Comparison of ENCODE assay signal across 8 cellular contexts in genomic region chr6:42050011-42050896, GRCh38. TPM values are rescaled to one million over a fixed set of nuclear protein-coding genes. Genes with fewer than 3 reads are reported as not detected.
DNase-seq lines count a peak whose midpoint lies in the region; ATAC-seq and TF ChIP-seq lines count a peak whose summit lies in the region.

TSS of gene TAF8 (plus strand) at chr6:42050524. CDS start at chr6:42050542, 18 bp downstream.

- peak within 1 kb of the TSS; percentile 53 for H3K4me3 ChIP-seq in GM12865 (ENCODE audit: low read depth, low read length)
- H3K4me3 ChIP-seq in trophoblast cell (ENCODE audit: low read depth, low read length), result peak within 1 kb of the TSS; percentile 75
- peak within 1 kb of the TSS; percentile 38 to 87 (median 60) for H3K4me3 ChIP-seq in tibial nerve

- no peak within 1 kb of the TSS for H2AK5ac ChIP-seq in trophoblast cell (ENCODE audit: low read length)

- H3K23ac ChIP-seq in trophoblast cell (ENCODE audit: low read length), result no peak within 1 kb of the TSS

- H3K9me3 ChIP-seq in trophoblast cell (ENCODE audit: insufficient read depth, low read depth, low read length) (peaks cover 3% of the 10 kb centered on the region), tibial nerve (no peaks in the 10 kb centered on the region)

- peaks cover 9 to 13% of the 10 kb centered on the region in 2 experiments for H3K4me1 ChIP-seq in trophoblast cell (ENCODE audit: control insufficient read depth in 1 of 2, insufficient read depth in 2 of 2, low read length in 2 of 2)
- H3K4me1 ChIP-seq in tibial nerve, result peaks cover 6 to 67% (median 40%) of the 10 kb centered on the region in 4 donors

- peak; percentile 49 to 89 for TF ChIP-seq POLR2A in tibial nerve (IDR thresholded peaks at IDR 0.05)

- WGBS in trophoblast cell (ENCODE audit: extremely low coverage, insufficient coverage, insufficient read length), result no CpG with 5 or more reads among the region's 71 CpGs
- WGBS in tibial nerve, 2 donors, result 8 to 12% methylated on average over 71 of the region's 71 CpGs

- peak; percentile 98 for DNase-seq in GM12865 (ENCODE audit: low read depth)
- DNase-seq in NCI-H1417 treated with DMSO at 0.1 percent for 48 hours (lab: John Stamatoyannopoulos, UW), result peak; percentile 64
- peak; percentile 71 to 91 for DNase-seq in SW 1271 (lab: John Stamatoyannopoulos, UW)
- DNase-seq in activated naive CD8-positive, alpha-beta T cell treated with anti-CD3 and anti-CD28 coated beads, Interleukin-2, amount 50 U/mL, for 16 hours (ENCODE audit: low read depth, low spot score), result peak; percentile 80
- peak; percentile 96 for DNase-seq in Right ventricle myocardium superior
- peak; percentile 84 to 89 for DNase-seq in trophoblast cell
- DNase-seq in tibial nerve (ENCODE audit: low spot score in 2 of 2), result peak; percentile 87 to 90

- peak within 1 kb of the TSS; percentile 98 for H2AFZ ChIP-seq in trophoblast cell (ENCODE audit: insufficient read depth, low read length, poor library complexity)

- H3K9ac ChIP-seq in trophoblast cell (ENCODE audit: low read length), result peak within 1 kb of the TSS; percentile 90

- TF ChIP-seq EP300 in tibial nerve (IDR thresholded peaks at IDR 0.05), result peak; percentile 59 to 97

- H3K14ac ChIP-seq in trophoblast cell (ENCODE audit: low read length), result peak within 1 kb of the TSS; percentile 94

- H4K8ac ChIP-seq in trophoblast cell (ENCODE audit: low read depth, low read length), result peak within 1 kb of the TSS; percentile 99

- peak within 1 kb of the TSS; percentile 63 for H3K4me2 ChIP-seq in trophoblast cell (ENCODE audit: low read length)

- H3K27ac ChIP-seq in trophoblast cell (ENCODE audit: low read depth, low read length) (peak within 1 kb of the TSS; percentile 85), tibial nerve (peak within 1 kb of the TSS; percentile 86 to 98 (median 90))

- H2BK5ac ChIP-seq in trophoblast cell (ENCODE audit: low read depth, low read length, poor library complexity), result peak within 1 kb of the TSS; percentile 97

- peak within 1 kb of the TSS; percentile 13 for H3K4ac ChIP-seq in trophoblast cell (ENCODE audit: low read depth, low read length)

- peak within 1 kb of the TSS; percentile 99 for H3K18ac ChIP-seq in trophoblast cell (ENCODE audit: low read length)

- peak within 1 kb of the TSS; percentile 94 for H4K91ac ChIP-seq in trophoblast cell (ENCODE audit: low read depth, low read length)

- peaks cover 14% of the 10 kb centered on the region for H3K79me1 ChIP-seq in trophoblast cell (ENCODE audit: low read length)

- H2BK120ac ChIP-seq in trophoblast cell (ENCODE audit: insufficient read depth, low read length, poor library complexity), result peak within 1 kb of the TSS; percentile 98

- peaks cover 2% of the 10 kb centered on the region for H3K79me2 ChIP-seq in trophoblast cell (ENCODE audit: control insufficient read depth, insufficient read depth, low read length, poor library complexity)

- peak within 1 kb of the TSS; percentile 62 for H2BK12ac ChIP-seq in trophoblast cell (ENCODE audit: low read length)

- TF ChIP-seq CTCF in GM12865 (IDR thresholded peaks at IDR 0.05; ENCODE audit: insufficient read depth, low read depth, low read length, missing control alignments) (no peak), tibial nerve (IDR thresholded peaks at IDR 0.05) (peak in 1 of 5 experiments; percentile 59)

- peak; percentile 73 for ATAC-seq in HG02763 (IDR thresholded peaks at IDR 0.05; ENCODE audit: unreplicated experiment)
- ATAC-seq in Right ventricle myocardium superior (ENCODE audit: poor library complexity), result peak; percentile 87

- H4K12ac ChIP-seq in trophoblast cell (ENCODE audit: low read depth, low read length), result peak within 1 kb of the TSS; percentile 89

- no peaks in the 10 kb centered on the region for H3K27me3 ChIP-seq in trophoblast cell (ENCODE audit: insufficient read depth, low read length)
- H3K27me3 ChIP-seq in tibial nerve, result no peaks in the 10 kb centered on the region

- H3K36me3 ChIP-seq in trophoblast cell (ENCODE audit: control insufficient read depth in 1 of 2, insufficient read depth in 2 of 2, low read length in 2 of 2) (peaks cover 4 to 10% of the 10 kb centered on the region in 2 experiments), tibial nerve (peaks cover 0 to 36% (median 2%) of the 10 kb centered on the region in 3 donors)

- intact Hi-C loops in Right ventricle myocardium superior (cut with DNase I), result no loop called here

RNA-seq across cellular contexts. Expression of gene TAF8, which starts in this region (rescaled TPM):
- 28.7 TPM for total RNA-seq in Right ventricle myocardium superior
- 14.4 and 15.2 TPM in 2 replicates for polyA plus RNA-seq in trophoblast cell (2013)
- total RNA-seq in tibial nerve, result 10 to 100 TPM; 10.7 to 27.6 (median 20.9) TPM

Comparison
In these comparisons a context has a peak if more than half of its experiments do, and no peak if none do; other contexts are left out.
1. Peak in every context shown above with its lines: DNase-seq, ATAC-seq, H3K4me3 ChIP-seq and H3K27ac ChIP-seq.